19 cellular contexts compared by ENCODE assay signal in the genomic region with DNA sequence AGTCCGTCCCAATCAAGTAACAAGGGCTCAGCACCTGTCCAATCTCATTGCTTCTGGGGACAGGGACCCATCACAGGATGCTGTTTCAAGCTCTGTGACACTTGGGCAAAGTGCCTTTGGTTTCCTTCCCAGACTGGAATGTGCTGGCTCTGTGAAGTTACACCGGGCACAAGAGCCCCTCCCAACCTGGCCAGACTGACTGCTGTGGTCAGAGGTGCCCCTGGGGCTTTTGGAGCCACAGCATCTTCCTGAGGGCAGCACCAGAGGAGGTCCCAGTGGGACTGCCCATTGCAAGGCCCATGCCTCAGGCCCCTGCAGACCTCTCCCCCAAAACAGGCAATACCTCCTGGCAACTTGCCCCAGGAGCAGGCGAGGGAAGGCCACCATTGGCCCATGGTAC.
DNase-seq lines count a peak whose midpoint lies in the region; ATAC-seq, FAIRE-seq and TF ChIP-seq lines count a peak whose summit lies in the region.
"Had no signal": no experiment of that assay in that cellular context is flagged by ENCODE, and none has a peak within 500 bp of the region (broad histone marks: within the 10 kb centered on the region; RNA-seq: fewer than 3 reads in every experiment).

No MANE protein-coding gene starts in this region.

- H3K9ac ChIP-seq in BLaER1 (no peak overlapping the region), H1 (replicated peaks in 1 of 4; ENCODE audit: extremely low read depth in 1 of 4, low read depth in 3 of 4, low read length in 3 of 4) (no peak overlapping the region)

- FAIRE-seq in H1 (lab: Jason Lieb, UNC): no peak
- FAIRE-seq: GM12892, GM18507, K562 had no signal

- H3K27me3 ChIP-seq in BLaER1 (no peaks in the 10 kb centered on the region), H1 (replicated peaks in 1 of 4; ENCODE audit: control insufficient read depth in 3 of 4, extremely low read depth in 1 of 4, insufficient read depth in 3 of 4, low read length in 3 of 4) (peaks cover 0 to 6% (median 6%) of the 10 kb centered on the region in 4 experiments; a peak in 4 of 7 replicates), right cardiac atrium (ENCODE audit: control insufficient read depth, insufficient read depth) (no peaks in the 10 kb centered on the region), gastrocnemius medialis (no peaks in the 10 kb centered on the region), sigmoid colon (no peaks in the 10 kb centered on the region)

- no peaks in the 10 kb centered on the region for H3K36me3 ChIP-seq in BLaER1
- no peaks in the 10 kb centered on the region for H3K36me3 ChIP-seq in H1 (ENCODE audit: control insufficient read depth in 2 of 4, insufficient read depth in 4 of 4, low read length in 3 of 4)
- no peaks in the 10 kb centered on the region for H3K36me3 ChIP-seq in gastrocnemius medialis
- no peaks in the 10 kb centered on the region for H3K36me3 ChIP-seq in sigmoid colon

- TF ChIP-seq CTCF in H1 (IDR thresholded peaks at IDR 0.05; ENCODE audit: control extremely low read depth in 1 of 3, insufficient read depth in 1 of 3, low read depth in 1 of 3, low read length in 3 of 3) (no peak), gastrocnemius medialis (IDR thresholded peaks at IDR 0.05 in 4 of 5, conservative IDR thresholded peaks at IDR 0.05 in 1 of 5) (no peak), sigmoid colon (IDR thresholded peaks at IDR 0.05) (no peak)

- peaks cover 5% of the 10 kb centered on the region; the same call in 1 of the 2 replicates for H3K23me2 ChIP-seq in H1 (ENCODE audit: low read depth, low read length)

- H4K20me1 ChIP-seq in BLaER1 (peaks cover 9% of the 10 kb centered on the region; the same call in 1 of the 2 replicates), H1 (replicated peaks in 1 of 2; ENCODE audit: control insufficient read depth in 1 of 2, insufficient read depth in 2 of 2, low read length in 2 of 2) (no peaks in the 10 kb centered on the region)

- in situ Hi-C loops in gastrocnemius medialis (cut with MboI; ENCODE audit: low sequenced_read_pairs in 4 of 4): no loop called here

- peak overlapping the region; percentile 3; the same call in 1 of the 2 replicates for H3K18ac ChIP-seq in H1 (ENCODE audit: extremely low read depth, low read length)

- CTCF ChIA-PET in H1 (lab: Charles Lee; ENCODE audit: partially characterized antibody): interaction anchor here (0.7 to 3.1 kb wide), 4 partner anchors 13 to 59 kb away, joined by 3 to 10 read pairs (median 4); no protein-coding TSS in a partner anchor

- peaks cover 0 to 3% of the 10 kb centered on the region in 2 experiments; a peak in 1 of 4 replicates for H3K79me2 ChIP-seq in H1 (ENCODE audit: control insufficient read depth in 1 of 2, insufficient read depth in 2 of 2, low read length in 2 of 2)

- WGBS in H1 (ENCODE audit: extremely low coverage in 1 of 2, insufficient coverage in 1 of 2, insufficient read length in 1 of 2, insufficient replicate concordance in 2 of 2, low coverage in 1 of 2, low lambda C conversion rate in 2 of 2, missing lambda C conversion rate in 1 of 2), 2 experiments: 80% methylated on average over 3 of the region's 3 CpGs; no CpG with 5 or more reads in 1 of the 2 experiments
- 62% methylated on average over 3 of the region's 3 CpGs for WGBS in right cardiac atrium
- 70 to 82% methylated on average over 3 of the region's 3 CpGs for WGBS in sigmoid colon, 2 donors

- no peak overlapping the region for H2BK15ac ChIP-seq in H1 (ENCODE audit: low read length)

- H3K79me1 ChIP-seq in H1 (ENCODE audit: low read depth, low read length): no peaks in the 10 kb centered on the region

- no peak overlapping the region for H3K56ac ChIP-seq in H1 (replicated peaks; ENCODE audit: insufficient read length, low read depth, low read length)

- 0 out of 2 replicates have a peak overlapping the region, but pooled peaks have one; percentile 29 for H2BK12ac ChIP-seq in H1 (ENCODE audit: low read depth, low read length)

- no peak overlapping the region for H3K23ac ChIP-seq in H1 (ENCODE audit: insufficient read length)

- no peak for DNase-seq in H1 (ENCODE audit: low read depth in 1 of 2, low spot score in 2 of 2)
- DNase-seq in right cardiac atrium: no peak
- peak; percentile 31 to 62 for DNase-seq in gastrocnemius medialis
- DNase-seq in NCI-H1417 (lab: John Stamatoyannopoulos, UW): no peak
- no peak for DNase-seq in sigmoid colon
- DNase-seq: DMS79, GOT3, MV-4-11, NCI-H187, NCI-H2227 treated with DMSO at 0.1 percent for 48 hours, NCI-H510A treated with DMSO at 0.1 percent for 48 hours, NCI-H774, SIG-M5 had no signal

- H2AFZ ChIP-seq in H1 (ENCODE audit: low read length): no peak overlapping the region

- peak overlapping the region; percentile 77 for H3K4ac ChIP-seq in H1 (replicated peaks; ENCODE audit: insufficient read length, low read depth, low read length)

- H3K9me3 ChIP-seq in BLaER1: peaks cover 15% of the 10 kb centered on the region
- peaks cover 8 to 11% of the 10 kb centered on the region in 2 experiments for H3K9me3 ChIP-seq in H1 (ENCODE audit: insufficient read depth in 2 of 2, low read depth in 1 of 2, low read length in 1 of 2)
- H3K9me3 ChIP-seq in right cardiac atrium (ENCODE audit: control insufficient read depth, low read length): peaks cover 3% of the 10 kb centered on the region
- H3K9me3 ChIP-seq in gastrocnemius medialis: no peaks in the 10 kb centered on the region
- no peaks in the 10 kb centered on the region for H3K9me3 ChIP-seq in sigmoid colon

- no peak overlapping the region for H3K27ac ChIP-seq in BLaER1
- H3K27ac ChIP-seq in H1 (ENCODE audit: low read depth, low read length): no peak overlapping the region
- no peak overlapping the region for H3K27ac ChIP-seq in right cardiac atrium (ENCODE audit: low read length)
- H3K27ac ChIP-seq in gastrocnemius medialis: no peak overlapping the region
- no peak overlapping the region for H3K27ac ChIP-seq in sigmoid colon
- H3K27ac ChIP-seq: C4-2B had no signal

- TF ChIP-seq EP300 in H1 (IDR thresholded peaks at IDR 0.05; ENCODE audit: borderline replicate concordance in 1 of 2, low read depth in 2 of 2, low read length in 2 of 2) (no peak), sigmoid colon (IDR thresholded peaks at IDR 0.05) (no peak)

- H3K4me2 ChIP-seq in BLaER1 (peak overlapping the region; percentile 32), H1 (ENCODE audit: insufficient read depth in 1 of 2, low read depth in 2 of 2, low read length in 2 of 2) (no peak overlapping the region)

- intact Hi-C loops in right cardiac atrium (cut with DNase I): no loop called here
- intact Hi-C loops in gastrocnemius medialis (cut with DNase I; ENCODE audit: low total_unique reads): no loop called here
- intact Hi-C loops in sigmoid colon (cut with DNase I): no loop called here

- no peak overlapping the region for H2AK5ac ChIP-seq in H1 (ENCODE audit: low read depth, low read length)

- TF ChIP-seq RAD21 in H1 (IDR thresholded peaks at IDR 0.05 in 1 of 2, conservative IDR thresholded peaks at IDR 0.05 in 1 of 2; ENCODE audit: low read depth in 2 of 2, low read length in 2 of 2): no peak

- H3K4me1 ChIP-seq in BLaER1 (peaks cover 42% of the 10 kb centered on the region), H1 (replicated peaks in 1 of 4; ENCODE audit: control insufficient read depth in 3 of 4, insufficient read depth in 4 of 4, low read length in 3 of 4) (peaks cover 0 to 17% (median 14%) of the 10 kb centered on the region in 4 experiments; a peak in 6 of 7 replicates), right cardiac atrium (ENCODE audit: control insufficient read depth, insufficient read depth, low read length) (peaks cover 2% of the 10 kb centered on the region), gastrocnemius medialis (peaks cover 0 to 5% of the 10 kb centered on the region in 2 donors), sigmoid colon (peaks cover 0 to 13% (median 10%) of the 10 kb centered on the region in 4 donors)

- H2BK20ac ChIP-seq in H1 (ENCODE audit: low read length): peak overlapping the region; percentile 62; the same call in 1 of the 2 replicates

- POLR2A ChIA-PET in H1 (lab: Charles Lee; ENCODE audit: partially characterized antibody): interaction anchor here (2.6 kb wide), 1 partner anchor 10 kb away, joined by 7 read pairs; no protein-coding TSS in a partner anchor

- H3K4me3 ChIP-seq in BLaER1 (no peak overlapping the region), H1 (ENCODE audit: extremely low read depth in 1 of 4, insufficient read depth in 2 of 4, low read depth in 3 of 4, low read length in 4 of 4) (no peak overlapping the region), right cardiac atrium (ENCODE audit: low read length) (no peak overlapping the region), gastrocnemius medialis (no peak overlapping the region), sigmoid colon (no peak overlapping the region)
- H3K4me3 ChIP-seq: K562 had no signal

- H4K8ac ChIP-seq in H1 (ENCODE audit: extremely low read depth, insufficient read depth, low read length): no peak overlapping the region

- no peak overlapping the region for H4K5ac ChIP-seq in H1 (ENCODE audit: insufficient read length, low read depth, low read length)

- H2BK120ac ChIP-seq in H1 (replicated peaks; ENCODE audit: low read depth, low read length): no peak overlapping the region

- no peak overlapping the region for H3K14ac ChIP-seq in H1 (ENCODE audit: insufficient read length)

- TF ChIP-seq POLR2A in H1 (IDR thresholded peaks at IDR 0.05; ENCODE audit: control extremely low read depth in 1 of 2, low read depth in 2 of 2, low read length in 2 of 2): no peak
- TF ChIP-seq POLR2A in gastrocnemius medialis (IDR thresholded peaks at IDR 0.05): no peak
- TF ChIP-seq POLR2A in sigmoid colon (IDR thresholded peaks at IDR 0.05): no peak

- H2BK5ac ChIP-seq in H1 (ENCODE audit: low read depth, low read length): no peak overlapping the region

- H4K91ac ChIP-seq in H1 (replicated peaks; ENCODE audit: insufficient read length, low read length): no peak overlapping the region

- ATAC-seq in right cardiac atrium (peak; percentile 8 to 58), gastrocnemius medialis (peak; percentile 58 to 69), HG02938 (IDR thresholded peaks at IDR 0.05; ENCODE audit: unreplicated experiment) (no peak)
- ATAC-seq: K562 had no signal

TF ChIP-seq in H1, 55 proteins besides CTCF, POLR2A, EP300 and RAD21:
- TF ChIP-seq BCL11A (IDR thresholded peaks at IDR 0.05; ENCODE audit: low read depth in 2 of 2, low read length in 2 of 2) (no peak), HDAC2 (IDR thresholded peaks at IDR 0.05; ENCODE audit: borderline replicate concordance in 1 of 2, low read depth in 2 of 2, low read length in 2 of 2) (no peak), SIRT6 (IDR thresholded peaks at IDR 0.05; ENCODE audit: low read length) (no peak), TBP (IDR thresholded peaks at IDR 0.05; ENCODE audit: low read depth, low read length) (no peak)

Comparison
In these comparisons a context has a peak if more than half of its experiments do, and no peak if none do; other contexts are left out.
1. DNase-seq: peak in gastrocnemius medialis (2 of 2); none in H1 (0 of 2), right cardiac atrium (0 of 3), NCI-H1417 (0 of 3) and sigmoid colon (single experiment).